In genomic region chr2:223797811-223798721, GRCh38 we compare ENCODE assay signal across 8 cellular contexts. TPM values are rescaled to one million over a fixed set of nuclear protein-coding genes. Genes with fewer than 3 reads are reported as not detected.
DNase-seq lines count a peak whose midpoint lies in the region; ATAC-seq and TF ChIP-seq lines count a peak whose summit lies in the region.

No MANE protein-coding gene starts in this region.

- ATAC-seq in GM18508 (IDR thresholded peaks at IDR 0.05; ENCODE audit: insufficient read depth, unreplicated experiment) (peak; percentile 99), HG02840 (IDR thresholded peaks at IDR 0.05; ENCODE audit: low FRiP score, unreplicated experiment) (peak; percentile 97), thoracic aorta (ENCODE audit: insufficient number of reproducible peaks, low FRiP score, low read depth) (no peak)

- H3K4me1 ChIP-seq in thoracic aorta (ENCODE audit: control insufficient read depth in 1 of 2, low read depth in 2 of 2): peaks cover 7 to 11% of the 10 kb centered on the region in 2 donors

- no peaks in the 10 kb centered on the region for H3K9me3 ChIP-seq in AG04450 (ENCODE audit: control insufficient read depth, insufficient read depth, low read length)
- no peaks in the 10 kb centered on the region for H3K9me3 ChIP-seq in thoracic aorta

- no peak overlapping the region for H3K27ac ChIP-seq in AG04450 (ENCODE audit: low read depth, low read length)
- H3K27ac ChIP-seq in thoracic aorta: no peak overlapping the region

- POLR2A ChIA-PET in AG04450 (lab: Yijun Ruan, JAX): interaction anchor here (0.5 to 0.6 kb wide), 3 partner anchors 95 to 827 kb away, joined by 3 to 6 read pairs (median 3); no protein-coding TSS in a partner anchor

- CTCF ChIA-PET in AG04450 (lab: Charles Lee): interaction anchor here (0.5 to 5.8 kb wide), 70 partner anchors 13 to 1204 kb away, joined by 3 to 65 read pairs (median 4); no protein-coding TSS in a partner anchor

- TF ChIP-seq CTCF in AG04450 (IDR thresholded peaks at IDR 0.05; ENCODE audit: low read depth, low read length) (peak; percentile 78), thoracic aorta (IDR thresholded peaks at IDR 0.05) (peak; percentile 67)

- no peaks in the 10 kb centered on the region for H3K36me3 ChIP-seq in thoracic aorta

- DNase-seq in AG04450 (ENCODE audit: low read depth, low spot score) (no peak), NCI-H1105 treated with DMSO at 0.1 percent for 48 hours (lab: John Stamatoyannopoulos, UW) (peak; percentile 28), amniotic epithelial cell (ENCODE audit: low read depth) (peak; percentile 66), inferior parietal cortex (ENCODE audit: extremely low spot score) (peak; percentile 85), thoracic aorta (ENCODE audit: low spot score) (no peak), NCI-H1048 (lab: John Stamatoyannopoulos, UW) (no peak)

- H3K27me3 ChIP-seq in AG04450 (ENCODE audit: control insufficient read depth, insufficient read depth, low read length) (no peaks in the 10 kb centered on the region), thoracic aorta (replicated peaks; ENCODE audit: insufficient read depth) (no peaks in the 10 kb centered on the region)

- H3K4me3 ChIP-seq in AG04450 (ENCODE audit: low read depth, low read length): no peak overlapping the region
- no peak overlapping the region for H3K4me3 ChIP-seq in thoracic aorta

RNA-seq across cellular contexts. Expression of gene AP1S3, which starts 39.3 kb away (rescaled TPM):
- 2.3 and 2.9 TPM in 2 replicates for polyA plus RNA-seq in AG04450 (2011; rRNA removed)
- 1.1 and 1.4 TPM in 2 replicates for polyA minus RNA-seq in AG04450 (2011; rRNA and poly(A)+ RNA removed)
- 1 to 10 TPM in 1 of 2 donors, under 1 TPM in 1; 0.95 to 3.0 TPM for total RNA-seq in thoracic aorta

Comparison
In these comparisons a context has a peak if more than half of its experiments do, and no peak if none do; other contexts are left out.
1. DNase-seq: peak in NCI-H1105 treated with DMSO at 0.1 percent for 48 hours (single experiment), amniotic epithelial cell (single experiment) and inferior parietal cortex (single experiment); none in AG04450 (single experiment), thoracic aorta (single experiment) and NCI-H1048 (single experiment).